In the genomic region with DNA sequence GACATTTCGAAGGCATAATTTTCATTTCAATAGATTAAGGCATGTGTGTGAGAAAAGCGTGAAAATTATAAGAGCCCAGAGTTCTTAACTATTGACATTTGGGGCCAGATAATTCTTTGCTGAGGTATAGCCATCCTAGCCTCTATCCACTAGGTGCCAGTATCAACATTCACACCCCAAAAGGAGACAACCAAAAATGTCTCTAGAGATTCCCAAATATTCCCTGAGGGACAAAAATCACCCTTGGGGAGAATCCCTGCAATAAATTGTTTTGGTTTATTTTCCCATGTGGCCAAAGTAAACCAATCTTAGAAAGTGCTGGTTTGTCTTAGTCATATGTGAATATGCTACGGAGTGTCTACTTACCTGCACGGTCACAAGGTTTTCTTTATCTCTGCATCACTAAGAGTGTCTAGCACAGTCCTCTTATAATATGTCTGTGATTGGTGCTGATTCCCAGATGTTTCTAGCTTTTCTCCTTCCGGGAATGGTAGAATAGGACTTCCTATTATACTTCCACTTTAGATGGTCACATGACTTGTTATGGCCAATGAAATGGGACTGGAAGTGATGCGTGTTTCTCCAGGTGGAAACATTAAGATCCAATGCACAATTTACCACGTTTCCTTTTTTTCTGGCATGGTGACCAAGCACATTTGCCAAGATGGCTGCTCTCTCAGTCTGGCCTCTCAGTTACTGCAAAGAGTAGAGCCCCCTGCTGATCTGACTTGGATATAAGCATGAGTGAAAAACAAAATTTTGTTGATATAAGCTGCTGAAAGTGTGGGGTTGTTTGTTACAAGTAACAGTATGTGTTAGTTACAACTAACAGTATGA, we compare ENCODE assay signal across 9 cellular contexts. TPM values are rescaled to one million over a fixed set of nuclear protein-coding genes. Genes with fewer than 3 reads are reported as not detected.
A peak's percentile ranks its signal among the peaks of the same experiment; 100 is the strongest.
DNase-seq lines count a peak whose midpoint lies in the region; ATAC-seq and TF ChIP-seq lines count a peak whose summit lies in the region.
"Had no signal": no experiment of that assay in that cellular context is flagged by ENCODE, and none has a peak within 500 bp of the region (broad histone marks: within the 10 kb centered on the region; RNA-seq: fewer than 3 reads in every experiment).

No MANE protein-coding gene starts in this region.

- in situ Hi-C loops in astrocyte of the cerebellum (cut with HindIII; ENCODE audit: low sequenced_read_pairs): no loop called here

- H3K27ac ChIP-seq in upper lobe of right lung (no peak overlapping the region), sigmoid colon (no peak overlapping the region)

- H3K4me1 Mint-ChIP-seq in endothelial cell (ENCODE audit: unreplicated experiment): no peaks in the 10 kb centered on the region
- H3K4me1 Mint-ChIP-seq: nephron had no signal

- TF ChIP-seq EP300 in sigmoid colon (IDR thresholded peaks at IDR 0.05): no peak

- DNase-seq in EL (peak; percentile 16), astrocyte of the cerebellum (ENCODE audit: low read depth) (no peak), upper lobe of right lung (no peak), endothelial cell (ENCODE audit: low spot score) (no peak), sigmoid colon (no peak)
- no peak for DNase-seq in activated CD8-positive, alpha-beta memory T cell treated with anti-CD3 and anti-CD28 coated beads, Interleukin-2, amount 50 U/mL, for 48 hours

- H3K4me1 ChIP-seq in upper lobe of right lung (no peaks in the 10 kb centered on the region), sigmoid colon (peaks cover 0 to 10% (median 5%) of the 10 kb centered on the region in 4 donors)

- no peaks in the 10 kb centered on the region for H3K36me3 Mint-ChIP-seq in endothelial cell (ENCODE audit: low read depth, unreplicated experiment)

- WGBS in sigmoid colon, 2 donors: 89 to 90% methylated on average over 7 of the region's 7 CpGs

- H3K4me3 ChIP-seq in astrocyte of the cerebellum (ENCODE audit: low read depth, low read length) (no peak overlapping the region), upper lobe of right lung (no peak overlapping the region), sigmoid colon (no peak overlapping the region)

- H3K36me3 ChIP-seq in upper lobe of right lung (no peaks in the 10 kb centered on the region), sigmoid colon (no peaks in the 10 kb centered on the region)

- peaks cover 8% of the 10 kb centered on the region for H3K27me3 ChIP-seq in upper lobe of right lung
- H3K27me3 ChIP-seq in sigmoid colon: no peaks in the 10 kb centered on the region

- H3K9me3 ChIP-seq in upper lobe of right lung (no peaks in the 10 kb centered on the region), sigmoid colon (no peaks in the 10 kb centered on the region)

- no peaks in the 10 kb centered on the region for H3K27me3 Mint-ChIP-seq in endothelial cell (ENCODE audit: unreplicated experiment)

- TF ChIP-seq CTCF in astrocyte of the cerebellum (IDR thresholded peaks at IDR 0.05; ENCODE audit: low read depth, low read length, missing control alignments) (peak; percentile 13), upper lobe of right lung (IDR thresholded peaks at IDR 0.05) (peak; percentile 14), endothelial cell (IDR thresholded peaks at IDR 0.05; ENCODE audit: unreplicated experiment) (no peak), sigmoid colon (IDR thresholded peaks at IDR 0.05) (no peak)

- intact Hi-C loops in upper lobe of right lung (cut with DNase I): no loop called here
- intact Hi-C loops in sigmoid colon (cut with DNase I): loop anchor here (10.0 kb wide), 1 partner anchor 665 kb away; the partner anchor contains the start of gene SUCLG2

- TF ChIP-seq POLR2A in sigmoid colon (IDR thresholded peaks at IDR 0.05): no peak

- no peak overlapping the region for H3K27ac Mint-ChIP-seq in endothelial cell (ENCODE audit: unreplicated experiment)
- H3K27ac Mint-ChIP-seq: nephron had no signal

- ATAC-seq in GM19397 (IDR thresholded peaks at IDR 0.05; ENCODE audit: unreplicated experiment): peak; percentile 77
- peak; percentile 87 for ATAC-seq in HG03354 (IDR thresholded peaks at IDR 0.05; ENCODE audit: poor library complexity, severe bottlenecking, unreplicated experiment)
- ATAC-seq in upper lobe of right lung: no peak

- H3K4me3 Mint-ChIP-seq in endothelial cell (ENCODE audit: unreplicated experiment): no peak overlapping the region
- H3K4me3 Mint-ChIP-seq: nephron had no signal

- no peaks in the 10 kb centered on the region for H3K9me3 Mint-ChIP-seq in endothelial cell (ENCODE audit: unreplicated experiment)
- H3K9me3 Mint-ChIP-seq: nephron had no signal

RNA-seq across cellular contexts. Expression of gene KBTBD8, which starts 8.0 kb away (rescaled TPM):
- 6.0 TPM for total RNA-seq in upper lobe of right lung
- 6.3 TPM for total RNA-seq in endothelial cell (ENCODE audit: unreplicated experiment)
- total RNA-seq in sigmoid colon: 1 to 10 TPM in 3 of 4 donors, under 1 TPM in 1; 0.55 to 3.4 (median 1.4) TPM
- polyA plus RNA-seq in sigmoid colon: 1 to 10 TPM in 2 of 3 donors, under 1 TPM in 1; 0.60 to 4.0 (median 1.6) TPM

Comparison
In these comparisons a context has a peak if more than half of its experiments do, and no peak if none do; other contexts are left out.
1. CTCF ChIP-seq: peak in astrocyte of the cerebellum (single experiment) and upper lobe of right lung (single experiment); none in endothelial cell (single experiment) and sigmoid colon (0 of 4).